In the genomic region with DNA sequence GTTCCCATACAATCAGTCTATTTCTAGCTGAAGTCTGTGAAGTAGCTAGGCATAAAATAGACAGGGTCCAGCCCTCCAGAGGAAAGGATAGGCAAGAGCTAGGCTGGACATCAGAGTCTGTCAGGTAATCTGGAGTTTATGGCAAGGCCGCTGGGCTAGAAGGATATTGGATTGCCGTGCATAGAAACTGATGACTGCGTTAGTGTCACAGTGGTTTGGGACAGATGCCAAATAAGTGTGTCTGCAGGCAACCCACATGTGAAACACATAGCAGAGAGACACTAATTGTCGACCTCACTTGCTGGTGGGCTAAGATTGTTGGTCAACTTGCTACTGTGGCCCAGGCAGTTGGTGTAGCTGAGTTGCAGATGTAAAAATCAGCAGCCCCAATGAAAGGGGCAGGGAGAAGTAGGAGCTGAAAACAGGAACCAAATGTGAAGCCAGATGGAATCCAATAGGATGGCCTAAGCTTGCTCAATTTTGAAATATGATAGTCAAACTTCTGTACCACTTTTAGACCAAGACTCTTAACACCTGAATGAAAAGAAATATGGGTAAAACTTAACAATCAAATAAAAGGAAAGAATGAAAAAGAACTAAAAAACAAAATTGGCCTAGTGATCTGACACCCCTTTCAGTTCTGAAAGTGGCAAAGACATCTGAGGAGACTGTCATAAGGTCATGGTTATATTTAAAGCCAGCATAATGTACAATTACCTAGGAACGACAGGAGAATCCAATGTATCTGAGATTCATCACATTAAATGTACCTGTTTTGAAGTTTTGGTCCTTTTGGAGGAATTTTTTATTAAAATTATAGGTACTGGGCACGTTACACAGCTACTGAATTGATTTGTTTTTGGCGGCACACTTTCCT, we compare ENCODE assay signal across 19 cellular contexts.
DNase-seq lines count a peak whose midpoint lies in the region; ATAC-seq and TF ChIP-seq lines count a peak whose summit lies in the region.
"Had no signal": no experiment of that assay in that cellular context is flagged by ENCODE, and none has a peak within 500 bp of the region (broad histone marks: within the 10 kb centered on the region; RNA-seq: fewer than 3 reads in every experiment).

No MANE protein-coding gene starts in this region.

- H3K36me3 Mint-ChIP-seq in activated CD8-positive, alpha-beta T cell treated with anti-CD3 and anti-CD28 coated beads, Interleukin-2, amount 10 ng/mL, durations not matched to agents 7 days and 5 days (ENCODE audit: low read depth) = no peaks in the 10 kb centered on the region
- H3K36me3 Mint-ChIP-seq: activated naive CD4-positive, alpha-beta T cell treated with anti-CD3 and anti-CD28 coated beads, Interleukin-2, amount 10 ng/mL, durations not matched to agents 7 days and 5 days; CD4-positive, alpha-beta memory T cell had no signal

- no peak overlapping the region for H2AK5ac ChIP-seq in trophoblast cell (ENCODE audit: low read length)

- H4K12ac ChIP-seq in trophoblast cell (ENCODE audit: low read depth, low read length) = no peak overlapping the region

- POLR2A ChIA-PET in activated CD8-positive, alpha-beta T cell treated with anti-CD3 and anti-CD28 coated beads, Interleukin-2, amount 10 ng/mL, durations not matched to agents 7 days and 5 days (lab: Charles Lee) = no interaction called here

- H3K27ac ChIP-seq in trophoblast cell (ENCODE audit: low read depth, low read length) (no peak overlapping the region), substantia nigra (ENCODE audit: low read depth, low read length, poor library complexity, severe bottlenecking) (no peak overlapping the region)
- H3K27ac ChIP-seq: heart right ventricle, pancreas had no signal

- no peak overlapping the region for H3K14ac ChIP-seq in trophoblast cell (ENCODE audit: low read length)

- H3K4me1 Mint-ChIP-seq in activated CD8-positive, alpha-beta T cell treated with anti-CD3 and anti-CD28 coated beads, Interleukin-2, amount 10 ng/mL, durations not matched to agents 7 days and 5 days (ENCODE audit: low read depth) = no peaks in the 10 kb centered on the region
- H3K4me1 Mint-ChIP-seq: activated naive CD4-positive, alpha-beta T cell treated with anti-CD3 and anti-CD28 coated beads, Interleukin-2, amount 10 ng/mL, durations not matched to agents 7 days and 5 days; CD4-positive, alpha-beta memory T cell; naive thymus-derived CD8-positive, alpha-beta T cell had no signal

- H2BK5ac ChIP-seq in trophoblast cell (ENCODE audit: low read depth, low read length, poor library complexity) = no peak overlapping the region

- peaks cover 0 to under 1% of the 10 kb centered on the region in 2 experiments for H3K4me1 ChIP-seq in trophoblast cell (ENCODE audit: control insufficient read depth in 1 of 2, insufficient read depth in 2 of 2, low read length in 2 of 2)
- H3K4me1 ChIP-seq: heart right ventricle, pancreas had no signal

- H3K4me3 Mint-ChIP-seq in activated CD8-positive, alpha-beta T cell treated with anti-CD3 and anti-CD28 coated beads, Interleukin-2, amount 10 ng/mL, durations not matched to agents 7 days and 5 days = no peak overlapping the region
- H3K4me3 Mint-ChIP-seq: activated naive CD4-positive, alpha-beta T cell treated with anti-CD3 and anti-CD28 coated beads, Interleukin-2, amount 10 ng/mL, durations not matched to agents 7 days and 5 days; activated T-cell treated with anti-CD3 and anti-CD28 coated beads, Interleukin-2, amount 50 U/mL, for 72 hours; CD4-positive, alpha-beta memory T cell; naive thymus-derived CD8-positive, alpha-beta T cell had no signal

- H3K27me3 ChIP-seq in trophoblast cell (ENCODE audit: insufficient read depth, low read length) = no peaks in the 10 kb centered on the region
- H3K27me3 ChIP-seq: heart right ventricle, pancreas had no signal

- no peak overlapping the region for H4K91ac ChIP-seq in trophoblast cell (ENCODE audit: low read depth, low read length)

- whole genome bisulfite sequencing in trophoblast cell (ENCODE audit: extremely low coverage, insufficient coverage, insufficient read length) = no CpG with 5 or more reads among the region's 7 CpGs

- no peak overlapping the region for H3K9ac ChIP-seq in trophoblast cell (ENCODE audit: low read length)

- no peak overlapping the region for H3K23ac ChIP-seq in trophoblast cell (ENCODE audit: low read length)

- H3K79me2 ChIP-seq in trophoblast cell (ENCODE audit: control insufficient read depth, insufficient read depth, low read length, poor library complexity) = no peaks in the 10 kb centered on the region

- H3K27ac Mint-ChIP-seq in activated CD8-positive, alpha-beta T cell treated with anti-CD3 and anti-CD28 coated beads, Interleukin-2, amount 10 ng/mL, durations not matched to agents 7 days and 5 days = no peak overlapping the region
- H3K27ac Mint-ChIP-seq: activated naive CD4-positive, alpha-beta T cell treated with anti-CD3 and anti-CD28 coated beads, Interleukin-2, amount 10 ng/mL, durations not matched to agents 7 days and 5 days; activated T-cell treated with anti-CD3 and anti-CD28 coated beads, Interleukin-2, amount 50 U/mL, for 72 hours; CD4-positive, alpha-beta memory T cell had no signal

- H3K9me3 ChIP-seq in trophoblast cell (ENCODE audit: insufficient read depth, low read depth, low read length) = no peaks in the 10 kb centered on the region
- H3K9me3 ChIP-seq: pancreas had no signal

- no peak for TF ChIP-seq CTCF in HFF-Myc (IDR thresholded peaks at IDR 0.05; ENCODE audit: low read depth, low read length, missing control alignments)

- H3K4me3 ChIP-seq in HFF-Myc (replicated peaks; ENCODE audit: low read depth, low read length) (no peak overlapping the region), trophoblast cell (ENCODE audit: low read depth, low read length) (no peak overlapping the region)
- H3K4me3 ChIP-seq: heart right ventricle, pancreas had no signal

- DNase-seq in DMS 273 (lab: John Stamatoyannopoulos, UW; ENCODE audit: unreplicated experiment) (peak; percentile 67), HFF-Myc (ENCODE audit: extremely low read depth, low read depth) (peak; percentile 22), SK-MEL-5 (ENCODE audit: low read depth, low spot score) (peak; percentile 17), trophoblast cell (no peak), substantia nigra (lab: John Stamatoyannopoulos, UW) (no peak)
- DNase-seq in activated CD8-positive, alpha-beta T cell treated with anti-CD3 and anti-CD28 coated beads, Interleukin-2, amount 10 ng/mL, durations not matched to agents 7 days and 5 days = no peak
- DNase-seq: activated CD4-positive, alpha-beta T cell treated with anti-CD3 and anti-CD28 coated beads for 4 hours; activated naive CD4-positive, alpha-beta T cell treated with anti-CD3 and anti-CD28 coated beads, Interleukin-2, amount 10 ng/mL, durations not matched to agents 7 days and 5 days; activated T-cell treated with anti-CD3 and anti-CD28 coated beads, Interleukin-2, amount 50 U/mL, for 72 hours; CD4-positive, alpha-beta memory T cell; DMS53; heart right ventricle; naive thymus-derived CD8-positive, alpha-beta T cell; NCI-H1436; NCI-H524 treated with DMSO at 0.1 percent for 48 hours; pancreas; Right ventricle myocardium superior had no signal

- H2BK12ac ChIP-seq in trophoblast cell (ENCODE audit: low read length) = peak overlapping the region; percentile 5

- H3K4ac ChIP-seq in trophoblast cell (ENCODE audit: low read depth, low read length) = no peak overlapping the region

- in situ Hi-C loops in SK-MEL-5 (cut with HindIII; ENCODE audit: low pct_unique_long_range_greater_than_20kb, low sequenced_read_pairs) = no loop called here

- H2AFZ ChIP-seq in trophoblast cell (ENCODE audit: insufficient read depth, low read length, poor library complexity) = no peak overlapping the region

- no peaks in the 10 kb centered on the region for H3K79me1 ChIP-seq in trophoblast cell (ENCODE audit: low read length)

- no peaks in the 10 kb centered on the region for H3K27me3 Mint-ChIP-seq in activated CD8-positive, alpha-beta T cell treated with anti-CD3 and anti-CD28 coated beads, Interleukin-2, amount 10 ng/mL, durations not matched to agents 7 days and 5 days (ENCODE audit: low read depth)

- H2BK120ac ChIP-seq in trophoblast cell (ENCODE audit: insufficient read depth, low read length, poor library complexity) = no peak overlapping the region

- no peaks in the 10 kb centered on the region for H3K9me3 Mint-ChIP-seq in activated CD8-positive, alpha-beta T cell treated with anti-CD3 and anti-CD28 coated beads, Interleukin-2, amount 10 ng/mL, durations not matched to agents 7 days and 5 days (ENCODE audit: insufficient read depth)
- H3K9me3 Mint-ChIP-seq: activated naive CD4-positive, alpha-beta T cell treated with anti-CD3 and anti-CD28 coated beads, Interleukin-2, amount 10 ng/mL, durations not matched to agents 7 days and 5 days had no signal

- no peak overlapping the region for H4K8ac ChIP-seq in trophoblast cell (ENCODE audit: low read depth, low read length)

- CTCF ChIA-PET in activated CD8-positive, alpha-beta T cell treated with anti-CD3 and anti-CD28 coated beads, Interleukin-2, amount 10 ng/mL, durations not matched to agents 7 days and 5 days (lab: Charles Lee) = no interaction called here

- ATAC-seq in HG03045 (IDR thresholded peaks at IDR 0.05; ENCODE audit: unreplicated experiment) = no peak
- ATAC-seq in activated CD8-positive, alpha-beta T cell treated with anti-CD3 and anti-CD28 coated beads, Interleukin-2, amount 10 ng/mL, durations not matched to agents 7 days and 5 days = no peak
- ATAC-seq: activated T-cell treated with anti-CD3 and anti-CD28 coated beads, Interleukin-2, amount 50 U/mL, for 72 hours; heart right ventricle; naive thymus-derived CD8-positive, alpha-beta T cell; pancreas; sciatic nerve had no signal

- H3K36me3 ChIP-seq in trophoblast cell (ENCODE audit: control insufficient read depth in 1 of 2, insufficient read depth in 2 of 2, low read length in 2 of 2) = no peaks in the 10 kb centered on the region
- H3K36me3 ChIP-seq: heart right ventricle, pancreas had no signal

- H3K18ac ChIP-seq in trophoblast cell (ENCODE audit: low read length) = no peak overlapping the region

- H3K4me2 ChIP-seq in trophoblast cell (ENCODE audit: low read length) = no peak overlapping the region

Comparison
In these comparisons a context has a peak if more than half of its experiments do, and no peak if none do; other contexts are left out.
1. DNase-seq: peak in DMS 273 (single experiment), HFF-Myc (single experiment) and SK-MEL-5 (single experiment); none in trophoblast cell (0 of 2), substantia nigra (0 of 49) and activated CD8-positive, alpha-beta T cell treated with anti-CD3 and anti-CD28 coated beads, Interleukin-2, amount 10 ng/mL, durations not matched to agents 7 days and 5 days (single experiment).